15 cellular contexts compared by ENCODE assay signal in the genomic region with DNA sequence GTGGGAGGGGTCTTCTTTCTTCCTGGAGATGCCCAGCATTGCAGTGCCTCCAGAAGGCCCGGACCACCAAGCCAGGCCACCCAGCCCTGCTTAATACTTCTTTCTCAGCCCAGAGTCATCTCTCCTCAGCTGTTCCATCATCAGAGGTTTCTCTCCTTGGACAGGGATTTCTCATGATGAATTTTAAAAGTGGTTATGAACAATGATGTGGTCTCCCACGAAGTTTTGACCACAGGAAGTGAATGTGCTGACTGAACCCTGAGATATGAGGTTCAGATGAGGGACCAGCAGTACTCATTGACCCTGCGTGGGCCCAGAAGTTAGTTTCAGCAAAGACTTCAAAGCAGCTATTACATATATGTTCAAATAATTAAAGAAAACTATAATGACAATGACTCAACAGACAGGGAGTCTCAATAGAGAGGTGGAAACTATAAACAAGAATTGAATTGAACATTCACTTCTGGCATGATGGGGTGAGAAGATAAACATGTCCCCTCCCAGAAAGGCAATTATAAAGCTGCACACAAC.
A peak's percentile ranks its signal among the peaks of the same experiment; 100 is the strongest.
DNase-seq lines count a peak whose midpoint lies in the region; ATAC-seq and TF ChIP-seq lines count a peak whose summit lies in the region.
"Had no signal": no experiment of that assay in that cellular context is flagged by ENCODE, and none has a peak within 500 bp of the region (broad histone marks: within the 10 kb centered on the region; RNA-seq: fewer than 3 reads in every experiment).

No MANE protein-coding gene starts in this region.

- CTCF ChIA-PET in activated CD8-positive, alpha-beta T cell treated with anti-CD3 and anti-CD28 coated beads for 36 hours (lab: Charles Lee), result interaction anchor here (1.0 to 1.2 kb wide), 2 partner anchors 10 to 62 kb away, joined by 3 to 4 read pairs; no protein-coding TSS in a partner anchor
- CTCF ChIA-PET in activated CD8-positive, alpha-beta T cell treated with anti-CD3 and anti-CD28 coated beads, Interleukin-2, amount 10 ng/mL, durations not matched to agents 7 days and 5 days (lab: Charles Lee), result interaction anchor here (1.3 kb wide), 1 partner anchor 54 kb away, joined by 4 read pairs; no protein-coding TSS in a partner anchor

- peaks cover 5% of the 10 kb centered on the region for H3K9me3 Mint-ChIP-seq in activated CD8-positive, alpha-beta T cell treated with anti-CD3 and anti-CD28 coated beads for 36 hours
- peaks cover 5% of the 10 kb centered on the region for H3K9me3 Mint-ChIP-seq in activated CD8-positive, alpha-beta T cell treated with anti-CD3 and anti-CD28 coated beads, Interleukin-2, amount 10 ng/mL, durations not matched to agents 7 days and 5 days (ENCODE audit: insufficient read depth)
- H3K9me3 Mint-ChIP-seq in activated T-helper 2 cell treated with anti-CD3 and anti-CD28 coated beads, Interferon-gamma antibody, Interleukin-2, Interleukin-4, amounts not matched to agents 10 μg/mL and 5 μg/mL and 100 μg/mL, durations not matched to agents 14 hours and 24 hours and 36 hours, result peaks cover 6% of the 10 kb centered on the region

- DNase-seq in activated CD8-positive, alpha-beta T cell treated with anti-CD3 and anti-CD28 coated beads for 36 hours, result peak; percentile 54
- DNase-seq in activated CD8-positive, alpha-beta T cell treated with anti-CD3 and anti-CD28 coated beads, Interleukin-2, amount 10 ng/mL, durations not matched to agents 7 days and 5 days, result no peak
- peak; percentile 12 for DNase-seq in activated T-helper 2 cell treated with anti-CD3 and anti-CD28 coated beads, Interferon-gamma antibody, Interleukin-2, Interleukin-4, amounts not matched to agents 10 μg/mL and 5 μg/mL and 100 μg/mL, durations not matched to agents 14 hours and 24 hours and 36 hours (ENCODE audit: low spot score)
- DNase-seq in stimulated activated CD4-positive, alpha-beta T cell treated with anti-CD3 and anti-CD28 coated beads, Interleukin-4, amount 100 ng/mL, for 48 hours (ENCODE audit: low read depth in 2 of 2), result peak; percentile 15 to 26
- DNase-seq in NCI-H2081 treated with DMSO at 0.1 percent for 48 hours (lab: John Stamatoyannopoulos, UW) (no peak), cerebellum (ENCODE audit: low spot score) (no peak), ACHN (no peak)
- DNase-seq: caudate nucleus, DMS79, H7, left lung, NCI-H1048, NCI-H774, pancreas had no signal

- POLR2A ChIA-PET in activated CD8-positive, alpha-beta T cell treated with anti-CD3 and anti-CD28 coated beads for 36 hours (lab: Charles Lee), result no interaction called here
- POLR2A ChIA-PET in activated CD8-positive, alpha-beta T cell treated with anti-CD3 and anti-CD28 coated beads, Interleukin-2, amount 10 ng/mL, durations not matched to agents 7 days and 5 days (lab: Charles Lee), result interaction anchor here (0.7 kb wide), 1 partner anchor 283 kb away, joined by 3 read pairs; no protein-coding TSS in a partner anchor

- in situ Hi-C loops in ACHN (cut with HindIII; ENCODE audit: low pct_ligation_motif_present, low pct_unique_long_range_greater_than_20kb, low sequenced_read_pairs), result no loop called here

- no peak overlapping the region for H3K27ac Mint-ChIP-seq in activated CD8-positive, alpha-beta T cell treated with anti-CD3 and anti-CD28 coated beads for 36 hours
- no peak overlapping the region for H3K27ac Mint-ChIP-seq in activated CD8-positive, alpha-beta T cell treated with anti-CD3 and anti-CD28 coated beads, Interleukin-2, amount 10 ng/mL, durations not matched to agents 7 days and 5 days
- H3K27ac Mint-ChIP-seq in activated T-helper 2 cell treated with anti-CD3 and anti-CD28 coated beads, Interferon-gamma antibody, Interleukin-2, Interleukin-4, amounts not matched to agents 10 μg/mL and 5 μg/mL and 100 μg/mL, durations not matched to agents 14 hours and 24 hours and 36 hours, result peak overlapping the region; percentile 78

- H3K4me3 Mint-ChIP-seq in activated CD8-positive, alpha-beta T cell treated with anti-CD3 and anti-CD28 coated beads for 36 hours, result no peak overlapping the region
- no peak overlapping the region for H3K4me3 Mint-ChIP-seq in activated CD8-positive, alpha-beta T cell treated with anti-CD3 and anti-CD28 coated beads, Interleukin-2, amount 10 ng/mL, durations not matched to agents 7 days and 5 days
- H3K4me3 Mint-ChIP-seq in activated T-helper 2 cell treated with anti-CD3 and anti-CD28 coated beads, Interferon-gamma antibody, Interleukin-2, Interleukin-4, amounts not matched to agents 10 μg/mL and 5 μg/mL and 100 μg/mL, durations not matched to agents 14 hours and 24 hours and 36 hours (ENCODE audit: low read depth), result no peak overlapping the region

- TF ChIP-seq CTCF in activated CD8-positive, alpha-beta T cell treated with anti-CD3 and anti-CD28 coated beads for 36 hours (IDR thresholded peaks at IDR 0.05), result no peak

- intact Hi-C loops in activated CD8-positive, alpha-beta T cell treated with anti-CD3 and anti-CD28 coated beads for 36 hours (cut with micrococcal nuclease), result no loop called here
- intact Hi-C loops in activated T-helper 2 cell treated with anti-CD3 and anti-CD28 coated beads, Interferon-gamma antibody, Interleukin-2, Interleukin-4, amounts not matched to agents 10 μg/mL and 5 μg/mL and 100 μg/mL, durations not matched to agents 14 hours and 24 hours and 36 hours (cut with micrococcal nuclease), result loop anchor here (1.0 to 2.0 kb wide), 5 partner anchors 54 to 353 kb away; no protein-coding TSS in a partner anchor

- H3K36me3 Mint-ChIP-seq in activated CD8-positive, alpha-beta T cell treated with anti-CD3 and anti-CD28 coated beads for 36 hours (ENCODE audit: low read depth), result no peaks in the 10 kb centered on the region
- peaks cover 2% of the 10 kb centered on the region for H3K36me3 Mint-ChIP-seq in activated CD8-positive, alpha-beta T cell treated with anti-CD3 and anti-CD28 coated beads, Interleukin-2, amount 10 ng/mL, durations not matched to agents 7 days and 5 days (ENCODE audit: low read depth)
- peaks cover 12% of the 10 kb centered on the region for H3K36me3 Mint-ChIP-seq in activated T-helper 2 cell treated with anti-CD3 and anti-CD28 coated beads, Interferon-gamma antibody, Interleukin-2, Interleukin-4, amounts not matched to agents 10 μg/mL and 5 μg/mL and 100 μg/mL, durations not matched to agents 14 hours and 24 hours and 36 hours (ENCODE audit: low read depth)

- H3K4me1 Mint-ChIP-seq in activated CD8-positive, alpha-beta T cell treated with anti-CD3 and anti-CD28 coated beads for 36 hours (ENCODE audit: low read depth), result no peaks in the 10 kb centered on the region
- H3K4me1 Mint-ChIP-seq in activated CD8-positive, alpha-beta T cell treated with anti-CD3 and anti-CD28 coated beads, Interleukin-2, amount 10 ng/mL, durations not matched to agents 7 days and 5 days (ENCODE audit: low read depth), result peaks cover 13% of the 10 kb centered on the region
- H3K4me1 Mint-ChIP-seq in activated T-helper 2 cell treated with anti-CD3 and anti-CD28 coated beads, Interferon-gamma antibody, Interleukin-2, Interleukin-4, amounts not matched to agents 10 μg/mL and 5 μg/mL and 100 μg/mL, durations not matched to agents 14 hours and 24 hours and 36 hours (ENCODE audit: low read depth), result peaks cover 32% of the 10 kb centered on the region

- peak; percentile 65 for ATAC-seq in activated CD8-positive, alpha-beta T cell treated with anti-CD3 and anti-CD28 coated beads for 36 hours
- ATAC-seq in activated CD8-positive, alpha-beta T cell treated with anti-CD3 and anti-CD28 coated beads, Interleukin-2, amount 10 ng/mL, durations not matched to agents 7 days and 5 days, result no peak
- peak; percentile 31 for ATAC-seq in HG02870 (IDR thresholded peaks at IDR 0.05; ENCODE audit: unreplicated experiment)
- ATAC-seq: left lung, pancreas had no signal

- no peaks in the 10 kb centered on the region for H3K27me3 Mint-ChIP-seq in activated CD8-positive, alpha-beta T cell treated with anti-CD3 and anti-CD28 coated beads for 36 hours
- H3K27me3 Mint-ChIP-seq in activated CD8-positive, alpha-beta T cell treated with anti-CD3 and anti-CD28 coated beads, Interleukin-2, amount 10 ng/mL, durations not matched to agents 7 days and 5 days (ENCODE audit: low read depth), result peaks cover 3% of the 10 kb centered on the region
- H3K27me3 Mint-ChIP-seq in activated T-helper 2 cell treated with anti-CD3 and anti-CD28 coated beads, Interferon-gamma antibody, Interleukin-2, Interleukin-4, amounts not matched to agents 10 μg/mL and 5 μg/mL and 100 μg/mL, durations not matched to agents 14 hours and 24 hours and 36 hours (ENCODE audit: low read depth), result peaks cover under 1% of the 10 kb centered on the region

Comparison
In these comparisons a context has a peak if more than half of its experiments do, and no peak if none do; other contexts are left out.
1. DNase-seq: peak in activated CD8-positive, alpha-beta T cell treated with anti-CD3 and anti-CD28 coated beads for 36 hours (single experiment), activated T-helper 2 cell treated with anti-CD3 and anti-CD28 coated beads, Interferon-gamma antibody, Interleukin-2, Interleukin-4, amounts not matched to agents 10 μg/mL and 5 μg/mL and 100 μg/mL, durations not matched to agents 14 hours and 24 hours and 36 hours (single experiment) and stimulated activated CD4-positive, alpha-beta T cell treated with anti-CD3 and anti-CD28 coated beads, Interleukin-4, amount 100 ng/mL, for 48 hours (2 of 2); none in activated CD8-positive, alpha-beta T cell treated with anti-CD3 and anti-CD28 coated beads, Interleukin-2, amount 10 ng/mL, durations not matched to agents 7 days and 5 days (single experiment), NCI-H2081 treated with DMSO at 0.1 percent for 48 hours (single experiment), cerebellum (single experiment) and ACHN (single experiment).